In the genomic region with DNA sequence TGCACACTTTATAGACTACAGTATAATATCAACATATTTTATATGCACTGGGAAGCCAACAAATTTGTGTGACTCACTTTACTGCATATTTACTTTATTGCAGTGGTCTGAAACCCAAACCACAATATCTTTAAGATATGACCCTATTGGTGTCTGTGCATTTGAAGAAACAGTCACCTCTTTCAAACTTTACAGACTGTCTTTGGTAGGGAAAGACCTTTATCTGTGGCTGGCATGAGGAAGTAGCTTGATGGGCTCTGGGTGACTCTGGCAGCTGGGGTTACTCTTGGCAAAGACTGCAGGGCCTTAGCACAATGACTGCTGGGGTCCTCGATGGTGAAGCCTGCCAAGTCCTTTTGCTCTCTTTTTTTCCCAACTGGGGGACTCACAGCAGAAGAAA, we compare ENCODE assay signal across 15 cellular contexts. TPM values are rescaled to one million over a fixed set of nuclear protein-coding genes. Genes with fewer than 3 reads are reported as not detected.
DNase-seq lines count a peak whose midpoint lies in the region; ATAC-seq and TF ChIP-seq lines count a peak whose summit lies in the region.
"Had no signal": no experiment of that assay in that cellular context is flagged by ENCODE, and none has a peak within 500 bp of the region (broad histone marks: within the 10 kb centered on the region; RNA-seq: fewer than 3 reads in every experiment).

No MANE protein-coding gene starts in this region.

- peaks cover 8% of the 10 kb centered on the region for H3K4me1 Mint-ChIP-seq in stimulated activated naive CD8-positive, alpha-beta T cell treated with anti-CD3 and anti-CD28 coated beads, Interleukin-15, amount 100 ng/mL, for 72 hours
- H3K4me1 Mint-ChIP-seq in activated CD4-positive, alpha-beta T cell treated with anti-CD3 and anti-CD28 coated beads, Interleukin-2, amount 10 ng/mL, durations not matched to agents 7 days and 5 days = no peaks in the 10 kb centered on the region

- no peak for ATAC-seq in upper lobe of left lung (ENCODE audit: low FRiP score in 2 of 2)
- no peak for ATAC-seq in stimulated activated naive CD8-positive, alpha-beta T cell treated with anti-CD3 and anti-CD28 coated beads, Interleukin-15, amount 100 ng/mL, for 72 hours
- no peak for ATAC-seq in HG02981 (IDR thresholded peaks at IDR 0.05; ENCODE audit: unreplicated experiment)

- TF ChIP-seq POLR2A in upper lobe of left lung (IDR thresholded peaks at IDR 0.05) = no peak

- CTCF ChIA-PET in activated CD4-positive, alpha-beta T cell treated with anti-CD3 and anti-CD28 coated beads, Interleukin-2, amount 10 ng/mL, durations not matched to agents 7 days and 5 days (lab: Charles Lee) = interaction anchor here (0.5 to 0.6 kb wide), 2 partner anchors 484 to 1113 kb away, joined by 3 read pairs; no protein-coding TSS in a partner anchor

- WGBS in upper lobe of left lung, 2 donors = 44 to 50% methylated on average over 1 of the region's 1 CpG

- H3K4me3 ChIP-seq in MG63 (no peak overlapping the region), upper lobe of left lung (no peak overlapping the region)
- H3K4me3 ChIP-seq: cardiac muscle cell had no signal

- H3K27ac ChIP-seq in upper lobe of left lung = no peak overlapping the region
- H3K27ac ChIP-seq: cardiac muscle cell, parathyroid adenoma, WERI-Rb-1 had no signal

- peaks cover 23 to 33% of the 10 kb centered on the region in 2 donors for H3K9me3 Mint-ChIP-seq in stimulated activated naive CD8-positive, alpha-beta T cell treated with anti-CD3 and anti-CD28 coated beads, Interleukin-15, amount 100 ng/mL, for 72 hours
- peaks cover 18% of the 10 kb centered on the region for H3K9me3 Mint-ChIP-seq in activated CD4-positive, alpha-beta T cell treated with anti-CD3 and anti-CD28 coated beads, Interleukin-2, amount 10 ng/mL, durations not matched to agents 7 days and 5 days

- H3K36me3 ChIP-seq in MG63 (no peaks in the 10 kb centered on the region), upper lobe of left lung (no peaks in the 10 kb centered on the region)
- H3K36me3 ChIP-seq: cardiac muscle cell, WERI-Rb-1 had no signal

- no peak for TF ChIP-seq CTCF in upper lobe of left lung (IDR thresholded peaks at IDR 0.05)

- POLR2A ChIA-PET in activated CD4-positive, alpha-beta T cell treated with anti-CD3 and anti-CD28 coated beads, Interleukin-2, amount 10 ng/mL, durations not matched to agents 7 days and 5 days (lab: Charles Lee) = no interaction called here

- TF ChIP-seq EP300 in upper lobe of left lung (IDR thresholded peaks at IDR 0.05) = no peak

- peak; percentile 78 for DNase-seq in EL
- DNase-seq in MG63 = peak; percentile 21
- peak; percentile 54 for DNase-seq in SW480 (ENCODE audit: low spot score)
- peak; percentile 36 for DNase-seq in foreskin melanocyte
- DNase-seq in upper lobe of left lung = no peak
- no peak for DNase-seq in stimulated activated naive CD8-positive, alpha-beta T cell treated with anti-CD3 and anti-CD28 coated beads, Interleukin-15, amount 100 ng/mL, for 72 hours
- DNase-seq in activated CD4-positive, alpha-beta T cell treated with anti-CD3 and anti-CD28 coated beads, Interleukin-2, amount 10 ng/mL, durations not matched to agents 7 days and 5 days = no peak
- DNase-seq: activated naive CD4-positive, alpha-beta T cell treated with anti-CD3 and anti-CD28 coated beads for 36 hours; NCI-H1092; Right ventricle myocardium superior; stimulated activated CD4-positive, alpha-beta T cell treated with anti-CD3 and anti-CD28 coated beads, Interleukin-12 subunit alpha, Interleukin-12 subunit beta, amount 100 ng/mL, for 4 hours; WERI-Rb-1 had no signal

- H3K9me3 ChIP-seq in MG63 (peaks cover 36% of the 10 kb centered on the region), upper lobe of left lung (peaks cover 10 to 19% (median 14%) of the 10 kb centered on the region in 4 donors)

- no peaks in the 10 kb centered on the region for H3K4me1 ChIP-seq in upper lobe of left lung
- H3K4me1 ChIP-seq: parathyroid adenoma had no signal

- peaks cover 3% of the 10 kb centered on the region for H3K36me3 Mint-ChIP-seq in activated CD4-positive, alpha-beta T cell treated with anti-CD3 and anti-CD28 coated beads, Interleukin-2, amount 10 ng/mL, durations not matched to agents 7 days and 5 days (ENCODE audit: low read depth)

- H3K27me3 Mint-ChIP-seq in stimulated activated naive CD8-positive, alpha-beta T cell treated with anti-CD3 and anti-CD28 coated beads, Interleukin-15, amount 100 ng/mL, for 72 hours = peaks cover 7% of the 10 kb centered on the region
- peaks cover 10% of the 10 kb centered on the region for H3K27me3 Mint-ChIP-seq in activated CD4-positive, alpha-beta T cell treated with anti-CD3 and anti-CD28 coated beads, Interleukin-2, amount 10 ng/mL, durations not matched to agents 7 days and 5 days

- H3K4me3 Mint-ChIP-seq in stimulated activated naive CD8-positive, alpha-beta T cell treated with anti-CD3 and anti-CD28 coated beads, Interleukin-15, amount 100 ng/mL, for 72 hours = no peak overlapping the region
- no peak overlapping the region for H3K4me3 Mint-ChIP-seq in activated CD4-positive, alpha-beta T cell treated with anti-CD3 and anti-CD28 coated beads, Interleukin-2, amount 10 ng/mL, durations not matched to agents 7 days and 5 days
- H3K4me3 Mint-ChIP-seq: activated naive CD4-positive, alpha-beta T cell treated with anti-CD3 and anti-CD28 coated beads for 36 hours had no signal

- H3K27me3 ChIP-seq in MG63 = no peaks in the 10 kb centered on the region
- H3K27me3 ChIP-seq in upper lobe of left lung = no peaks in the 10 kb centered on the region
- H3K27me3 ChIP-seq: cardiac muscle cell had no signal

- H3K27ac Mint-ChIP-seq in stimulated activated naive CD8-positive, alpha-beta T cell treated with anti-CD3 and anti-CD28 coated beads, Interleukin-15, amount 100 ng/mL, for 72 hours = no peak overlapping the region
- H3K27ac Mint-ChIP-seq in activated CD4-positive, alpha-beta T cell treated with anti-CD3 and anti-CD28 coated beads, Interleukin-2, amount 10 ng/mL, durations not matched to agents 7 days and 5 days = no peak overlapping the region
- H3K27ac Mint-ChIP-seq: activated naive CD4-positive, alpha-beta T cell treated with anti-CD3 and anti-CD28 coated beads for 36 hours had no signal

RNA-seq across cellular contexts. Expression of a gene that starts 21.3 kb away (rescaled TPM):
- 1.7 and 2.6 TPM in 2 replicates for total RNA-seq in MG63 (2014; rRNA removed; shearing (Covaris generic); ENCODE audit: low replicate concordance)
- 1 to 10 TPM; 1.4 to 6.8 (median 4.7) TPM for total RNA-seq in upper lobe of left lung
- total RNA-seq in activated CD4-positive, alpha-beta T cell treated with anti-CD3 and anti-CD28 coated beads, Interleukin-2, amount 10 ng/mL, durations not matched to agents 7 days and 5 days = under 1 TPM; 0.55 to 0.65 TPM

RNA-seq across cellular contexts. Expression of a gene that starts 59.7 kb away (rescaled TPM):
- 124 and 125 TPM in 2 replicates for total RNA-seq in MG63 (2014; rRNA removed; shearing (Covaris generic); ENCODE audit: low replicate concordance)
- 100 to 1,000 TPM; 133 to 380 (median 185) TPM for total RNA-seq in upper lobe of left lung
- 10 to 100 TPM; 40.0 to 45.1 TPM for total RNA-seq in activated CD4-positive, alpha-beta T cell treated with anti-CD3 and anti-CD28 coated beads, Interleukin-2, amount 10 ng/mL, durations not matched to agents 7 days and 5 days

Comparison
In these comparisons a context has a peak if more than half of its experiments do, and no peak if none do; other contexts are left out.
1. DNase-seq: peak in EL (single experiment), MG63 (single experiment), SW480 (single experiment) and foreskin melanocyte (single experiment); none in upper lobe of left lung (0 of 2), stimulated activated naive CD8-positive, alpha-beta T cell treated with anti-CD3 and anti-CD28 coated beads, Interleukin-15, amount 100 ng/mL, for 72 hours (0 of 2) and activated CD4-positive, alpha-beta T cell treated with anti-CD3 and anti-CD28 coated beads, Interleukin-2, amount 10 ng/mL, durations not matched to agents 7 days and 5 days (single experiment).